Comparison of ENCODE assay signal across 8 cellular contexts in genomic region chr22:37634505-37635002, GRCh38. TPM values are rescaled to one million over a fixed set of nuclear protein-coding genes. Genes with fewer than 3 reads are reported as not detected.
A peak's percentile ranks its signal among the peaks of the same experiment; 100 is the strongest.
DNase-seq lines count a peak whose midpoint lies in the region; ATAC-seq and TF ChIP-seq lines count a peak whose summit lies in the region.

No MANE protein-coding gene starts in this region.

- H3K9me3 Mint-ChIP-seq in dendritic cell treated with granulocyte-macrophage colony-stimulating factor and Interleukin-4, amounts not matched to agents 40 ng/mL and 50 ng/mL, for 4 days, result no peaks in the 10 kb centered on the region

- ATAC-seq in DND-41 (ENCODE audit: insufficient read depth, low read depth) (no peak), GM18873 (IDR thresholded peaks at IDR 0.05; ENCODE audit: low FRiP score, unreplicated experiment) (no peak), HG03045 (IDR thresholded peaks at IDR 0.05; ENCODE audit: unreplicated experiment) (no peak), GM21526 (IDR thresholded peaks at IDR 0.05; ENCODE audit: low FRiP score, unreplicated experiment) (no peak)

- intact Hi-C loops in dendritic cell treated with granulocyte-macrophage colony-stimulating factor and Interleukin-4, amounts not matched to agents 40 ng/mL and 50 ng/mL, for 4 days (cut with micrococcal nuclease), result loop anchor here (10.0 kb wide), 1 partner anchor 100 kb away; no protein-coding TSS in a partner anchor
- intact Hi-C loops in ovary (cut with DNase I), result no loop called here

- no peak overlapping the region for H3K9ac ChIP-seq in DND-41 (ENCODE audit: low read depth, low read length)

- TF ChIP-seq CTCF in DND-41 (IDR thresholded peaks at IDR 0.05; ENCODE audit: borderline replicate concordance, extremely low read depth, low read length, poor library complexity, severe bottlenecking), result peak; percentile 20
- TF ChIP-seq CTCF in ovary (IDR thresholded peaks at IDR 0.05), result peak in 2 of 3 donors; percentile 14 to 28

- no peaks in the 10 kb centered on the region for H3K27me3 Mint-ChIP-seq in dendritic cell treated with granulocyte-macrophage colony-stimulating factor and Interleukin-4, amounts not matched to agents 40 ng/mL and 50 ng/mL, for 4 days

- TF ChIP-seq POLR2A in ovary (IDR thresholded peaks at IDR 0.05), result no peak

- H3K27ac Mint-ChIP-seq in dendritic cell treated with granulocyte-macrophage colony-stimulating factor and Interleukin-4, amounts not matched to agents 40 ng/mL and 50 ng/mL, for 4 days, result peak overlapping the region; percentile 87

- no peaks in the 10 kb centered on the region for H3K79me2 ChIP-seq in DND-41 (ENCODE audit: insufficient read depth, low read length)

- DNase-seq in DND-41 (no peak), OCI-M1 (lab: John Stamatoyannopoulos, UW) (peak; percentile 79), ovary (peak in 1 of 5 donors; percentile 59), NCI-H2196 treated with DMSO at 0.1 percent for 48 hours (lab: John Stamatoyannopoulos, UW; ENCODE audit: unreplicated experiment) (no peak)

- H3K4me3 Mint-ChIP-seq in dendritic cell treated with granulocyte-macrophage colony-stimulating factor and Interleukin-4, amounts not matched to agents 40 ng/mL and 50 ng/mL, for 4 days, result peak overlapping the region; percentile 62

- no peak overlapping the region for H3K4me3 ChIP-seq in DND-41 (ENCODE audit: low read depth in 1 of 2, low read length in 2 of 2)
- peak overlapping the region; percentile 20 for H3K4me3 ChIP-seq in ovary

- H3K36me3 ChIP-seq in DND-41 (ENCODE audit: insufficient read depth, low read length), result peaks cover 31% of the 10 kb centered on the region
- no peaks in the 10 kb centered on the region for H3K36me3 ChIP-seq in ovary

- H3K27ac ChIP-seq in DND-41 (ENCODE audit: low read length), result no peak overlapping the region
- H3K27ac ChIP-seq in ovary, result peak overlapping the region; percentile 18 to 84

- no peak for TF ChIP-seq EP300 in ovary (IDR thresholded peaks at IDR 0.05)

- peaks cover 7% of the 10 kb centered on the region for H4K20me1 ChIP-seq in DND-41 (ENCODE audit: insufficient read depth, low read length)

- H3K27me3 ChIP-seq in DND-41 (ENCODE audit: insufficient read depth, low read length, poor library complexity) (no peaks in the 10 kb centered on the region), ovary (no peaks in the 10 kb centered on the region)

- 14 to 25% (median 19%) methylated on average over 6 of the region's 6 CpGs for WGBS in ovary, 3 donors

- H3K4me1 Mint-ChIP-seq in dendritic cell treated with granulocyte-macrophage colony-stimulating factor and Interleukin-4, amounts not matched to agents 40 ng/mL and 50 ng/mL, for 4 days (ENCODE audit: low read depth), result peaks cover 84% of the 10 kb centered on the region

- H3K4me1 ChIP-seq in DND-41 (ENCODE audit: insufficient read depth, low read length), result peaks cover 39% of the 10 kb centered on the region
- H3K4me1 ChIP-seq in ovary (ENCODE audit: insufficient read depth), result peaks cover 16% of the 10 kb centered on the region

- no peak overlapping the region for H2AFZ ChIP-seq in DND-41 (ENCODE audit: low read depth, low read length)

- H3K9me3 ChIP-seq in DND-41 (ENCODE audit: insufficient read depth, low read length, severe bottlenecking) (no peaks in the 10 kb centered on the region), ovary (no peaks in the 10 kb centered on the region)

- H3K4me2 ChIP-seq in DND-41 (ENCODE audit: insufficient read depth, low read length), result no peak overlapping the region

- peaks cover 46% of the 10 kb centered on the region for H3K36me3 Mint-ChIP-seq in dendritic cell treated with granulocyte-macrophage colony-stimulating factor and Interleukin-4, amounts not matched to agents 40 ng/mL and 50 ng/mL, for 4 days (ENCODE audit: low read depth)

RNA-seq across cellular contexts. Expression of gene SH3BP1, which starts 4.9 kb away (rescaled TPM):
- 10 to 100 TPM in 4 of 7 donors, 1 to 10 TPM in 3; 2.0 to 13.3 (median 10.9) TPM for total RNA-seq in ovary
- polyA plus RNA-seq in ovary, result 1 to 10 TPM; 4.5 to 5.5 TPM

RNA-seq across cellular contexts. Expression of gene PDXP, which starts 24.0 kb away (rescaled TPM):
- 10 to 100 TPM in 6 of 7 donors, 1 to 10 TPM in 1; 9.1 to 15.9 (median 12.7) TPM for total RNA-seq in ovary
- polyA plus RNA-seq in ovary, result 10 to 100 TPM in 1 of 2 donors, 1 to 10 TPM in 1; 8.1 to 13.3 TPM

RNA-seq across cellular contexts. Expression of gene GGA1, which starts 25.9 kb away (rescaled TPM):
- total RNA-seq in ovary, result 10 to 100 TPM; 36.8 to 64.7 (median 49.6) TPM
- 10 to 100 TPM; 24.1 to 41.9 TPM for polyA plus RNA-seq in ovary

RNA-seq across cellular contexts. Expression of gene LGALS1, which starts 40.9 kb away (rescaled TPM):
- total RNA-seq in ovary, result 1,000 to 10,000 TPM in 5 of 7 donors, 100 to 1,000 TPM in 2; 819 to 1,819 (median 1,125) TPM
- 1,000 to 10,000 TPM in 1 of 2 donors, 100 to 1,000 TPM in 1; 331 to 1,399 TPM for polyA plus RNA-seq in ovary

RNA-seq across cellular contexts. Expression of gene NOL12, which starts 51.6 kb away (rescaled TPM):
- total RNA-seq in ovary, result 10 to 100 TPM; 11.9 to 36.0 (median 20.3) TPM
- polyA plus RNA-seq in ovary, result 10 to 100 TPM in 1 of 2 donors, 1 to 10 TPM in 1; 7.6 to 19.3 TPM
